ENCODE assay signal across 8 cellular contexts in the genomic region with DNA sequence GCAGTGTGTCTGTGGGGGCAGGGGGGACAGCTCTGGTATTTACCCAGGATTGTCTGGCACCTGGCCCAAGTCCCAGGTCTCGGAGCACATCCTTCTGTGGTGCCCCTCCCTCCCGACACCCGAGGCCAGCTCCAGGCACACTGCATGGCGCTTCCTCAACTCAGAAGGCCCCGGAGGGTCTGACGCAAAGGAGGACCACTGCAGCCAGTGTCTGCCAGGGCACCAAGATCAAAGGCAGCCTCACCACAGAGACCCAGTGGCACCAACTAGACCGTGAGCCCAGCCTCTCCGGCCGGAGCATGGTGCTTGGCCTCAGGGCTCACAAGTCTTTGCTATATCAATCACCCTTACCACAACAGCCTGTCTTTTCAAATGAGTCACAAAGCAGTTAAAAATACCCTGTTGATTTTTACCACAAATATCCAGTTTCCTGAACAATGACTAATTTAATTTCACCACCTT.
A peak's percentile ranks its signal among the peaks of the same experiment; 100 is the strongest.
DNase-seq lines count a peak whose midpoint lies in the region; ATAC-seq and TF ChIP-seq lines count a peak whose summit lies in the region.

No MANE protein-coding gene starts in this region.

- TF ChIP-seq CTCF in AG10803 (conservative IDR thresholded peaks at IDR 0.05; ENCODE audit: low read length) (no peak), lower lobe of right lung (IDR thresholded peaks at IDR 0.05) (no peak)

- peak; percentile 72 for DNase-seq in AG10803 (ENCODE audit: low read depth)
- peak; percentile 16 for DNase-seq in UCSD-AML1 (lab: John Stamatoyannopoulos, UW; ENCODE audit: unreplicated experiment)
- DNase-seq in lower lobe of right lung, result no peak
- DNase-seq in inferior parietal cortex (ENCODE audit: extremely low spot score), result no peak
- no peak for DNase-seq in SKM-1 treated with dmso at 0.1 percent for 144 hours (lab: John Stamatoyannopoulos, UW; ENCODE audit: unreplicated experiment)
- no peak for DNase-seq in T-helper 9 cell

- peaks cover 12% of the 10 kb centered on the region for H3K36me3 ChIP-seq in lower lobe of right lung

- H3K4me3 ChIP-seq in AG10803 (ENCODE audit: low read length) (no peak overlapping the region), lower lobe of right lung (no peak overlapping the region)

- H3K4me1 ChIP-seq in lower lobe of right lung, result peaks cover 86% of the 10 kb centered on the region

- intact Hi-C loops in lower lobe of right lung (cut with DNase I), result no loop called here

- peak; percentile 51 for ATAC-seq in GM19035 (IDR thresholded peaks at IDR 0.05; ENCODE audit: unreplicated experiment)
- ATAC-seq in HG03103 (IDR thresholded peaks at IDR 0.05; ENCODE audit: low read depth, unreplicated experiment), result peak; percentile 56
- ATAC-seq in lower lobe of right lung, result no peak

- H3K27ac ChIP-seq in lower lobe of right lung, result peak overlapping the region; percentile 41

- H3K9me3 ChIP-seq in lower lobe of right lung, result no peaks in the 10 kb centered on the region

- no peaks in the 10 kb centered on the region for H3K27me3 ChIP-seq in lower lobe of right lung (ENCODE audit: low read depth)

Comparison
In these comparisons a context has a peak if more than half of its experiments do, and no peak if none do; other contexts are left out.
1. DNase-seq: peak in AG10803 (single experiment) and UCSD-AML1 (single experiment); none in lower lobe of right lung (single experiment), inferior parietal cortex (single experiment), SKM-1 treated with dmso at 0.1 percent for 144 hours (single experiment) and T-helper 9 cell (single experiment).
2. ATAC-seq: peak in GM19035 (single experiment) and HG03103 (single experiment); none in lower lobe of right lung (0 of 2).